ENCODE assay signal across 1 cellular context in the genomic region with DNA sequence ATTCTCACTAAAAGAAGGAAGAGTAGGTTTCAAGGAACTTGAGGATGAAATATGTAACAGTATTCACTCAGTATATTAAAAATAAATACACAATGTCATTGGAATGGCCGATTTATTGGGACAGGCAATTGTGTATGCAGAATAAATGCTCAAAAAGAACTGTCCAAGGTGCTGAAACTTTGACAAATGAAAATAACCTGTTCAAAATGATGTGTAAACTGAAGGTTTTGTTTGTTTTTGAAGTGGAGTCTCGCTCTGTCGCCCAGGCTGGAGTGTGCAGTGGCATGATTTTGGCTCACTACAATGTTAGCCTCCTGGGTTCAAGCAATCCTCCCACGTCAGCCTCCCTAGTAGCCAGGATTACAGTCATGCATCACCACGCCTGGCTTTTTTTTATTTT.
TF ChIP-seq lines count a peak whose summit lies in the region.

No MANE protein-coding gene starts in this region.

TF ChIP-seq in HepG2, 621 proteins besides CTCF, POLR2A, EP300 and RAD21 (continued from another document and continues in another):
- TF ChIP-seq, protein P1, sequence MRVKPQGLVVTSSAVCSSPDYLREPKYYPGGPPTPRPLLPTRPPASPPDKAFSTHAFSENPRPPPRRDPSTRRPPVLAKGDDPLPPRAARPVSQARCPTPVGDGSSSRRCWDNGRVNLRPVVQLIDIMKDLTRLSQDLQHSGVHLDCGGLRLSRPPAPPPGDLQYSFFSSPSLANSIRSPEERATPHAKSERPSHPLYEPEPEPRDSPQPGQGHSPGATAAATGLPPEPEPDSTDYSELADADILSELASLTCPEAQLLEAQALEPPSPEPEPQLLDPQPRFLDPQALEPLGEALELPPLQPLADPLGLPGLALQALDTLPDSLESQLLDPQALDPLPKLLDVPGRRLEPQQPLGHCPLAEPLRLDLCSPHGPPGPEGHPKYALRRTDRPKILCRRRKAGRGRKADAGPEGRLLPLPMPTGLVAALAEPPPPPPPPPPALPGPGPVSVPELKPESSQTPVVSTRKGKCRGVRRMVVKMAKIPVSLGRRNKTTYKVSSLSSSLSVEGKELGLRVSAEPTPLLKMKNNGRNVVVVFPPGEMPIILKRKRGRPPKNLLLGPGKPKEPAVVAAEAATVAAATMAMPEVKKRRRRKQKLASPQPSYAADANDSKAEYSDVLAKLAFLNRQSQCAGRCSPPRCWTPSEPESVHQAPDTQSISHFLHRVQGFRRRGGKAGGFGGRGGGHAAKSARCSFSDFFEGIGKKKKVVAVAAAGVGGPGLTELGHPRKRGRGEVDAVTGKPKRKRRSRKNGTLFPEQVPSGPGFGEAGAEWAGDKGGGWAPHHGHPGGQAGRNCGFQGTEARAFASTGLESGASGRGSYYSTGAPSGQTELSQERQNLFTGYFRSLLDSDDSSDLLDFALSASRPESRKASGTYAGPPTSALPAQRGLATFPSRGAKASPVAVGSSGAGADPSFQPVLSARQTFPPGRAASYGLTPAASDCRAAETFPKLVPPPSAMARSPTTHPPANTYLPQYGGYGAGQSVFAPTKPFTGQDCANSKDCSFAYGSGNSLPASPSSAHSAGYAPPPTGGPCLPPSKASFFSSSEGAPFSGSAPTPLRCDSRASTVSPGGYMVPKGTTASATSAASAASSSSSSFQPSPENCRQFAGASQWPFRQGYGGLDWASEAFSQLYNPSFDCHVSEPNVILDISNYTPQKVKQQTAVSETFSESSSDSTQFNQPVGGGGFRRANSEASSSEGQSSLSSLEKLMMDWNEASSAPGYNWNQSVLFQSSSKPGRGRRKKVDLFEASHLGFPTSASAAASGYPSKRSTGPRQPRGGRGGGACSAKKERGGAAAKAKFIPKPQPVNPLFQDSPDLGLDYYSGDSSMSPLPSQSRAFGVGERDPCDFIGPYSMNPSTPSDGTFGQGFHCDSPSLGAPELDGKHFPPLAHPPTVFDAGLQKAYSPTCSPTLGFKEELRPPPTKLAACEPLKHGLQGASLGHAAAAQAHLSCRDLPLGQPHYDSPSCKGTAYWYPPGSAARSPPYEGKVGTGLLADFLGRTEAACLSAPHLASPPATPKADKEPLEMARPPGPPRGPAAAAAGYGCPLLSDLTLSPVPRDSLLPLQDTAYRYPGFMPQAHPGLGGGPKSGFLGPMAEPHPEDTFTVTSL (CRISPR knock-in tag; IDR thresholded peaks at IDR 0.05; ENCODE audit: borderline replicate concordance), result no peak
- TF ChIP-seq, protein P2, sequence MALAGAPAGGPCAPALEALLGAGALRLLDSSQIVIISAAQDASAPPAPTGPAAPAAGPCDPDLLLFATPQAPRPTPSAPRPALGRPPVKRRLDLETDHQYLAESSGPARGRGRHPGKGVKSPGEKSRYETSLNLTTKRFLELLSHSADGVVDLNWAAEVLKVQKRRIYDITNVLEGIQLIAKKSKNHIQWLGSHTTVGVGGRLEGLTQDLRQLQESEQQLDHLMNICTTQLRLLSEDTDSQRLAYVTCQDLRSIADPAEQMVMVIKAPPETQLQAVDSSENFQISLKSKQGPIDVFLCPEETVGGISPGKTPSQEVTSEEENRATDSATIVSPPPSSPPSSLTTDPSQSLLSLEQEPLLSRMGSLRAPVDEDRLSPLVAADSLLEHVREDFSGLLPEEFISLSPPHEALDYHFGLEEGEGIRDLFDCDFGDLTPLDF (CRISPR knock-in tag; IDR thresholded peaks at IDR 0.05), result 0 out of 2 replicates have a peak, but pooled peaks have one; percentile 26
- TF ChIP-seq ZNF253 (CRISPR knock-in tag; IDR thresholded peaks at IDR 0.05; ENCODE audit: borderline replicate concordance), result no peak
- TF ChIP-seq SP4 (CRISPR knock-in tag; IDR thresholded peaks at IDR 0.05), result no peak
- peak; percentile 52 to 94 for TF ChIP-seq REST (IDR thresholded peaks at IDR 0.05; ENCODE audit: borderline replicate concordance in 1 of 2, low read depth in 1 of 2, low read length in 2 of 2)
- no peak for TF ChIP-seq ZHX2 (IDR thresholded peaks at IDR 0.05; ENCODE audit: low read depth)
- TF ChIP-seq ZHX2 (CRISPR knock-in tag; IDR thresholded peaks at IDR 0.05; ENCODE audit: borderline replicate concordance), result 0 out of 2 replicates have a peak, but pooled peaks have one; percentile 49
- TF ChIP-seq KLF9 (CRISPR knock-in tag; IDR thresholded peaks at IDR 0.05; ENCODE audit: low read depth), result no peak
- TF ChIP-seq ADNP (CRISPR knock-in tag; IDR thresholded peaks at IDR 0.05), result no peak
- TF ChIP-seq, protein P3, sequence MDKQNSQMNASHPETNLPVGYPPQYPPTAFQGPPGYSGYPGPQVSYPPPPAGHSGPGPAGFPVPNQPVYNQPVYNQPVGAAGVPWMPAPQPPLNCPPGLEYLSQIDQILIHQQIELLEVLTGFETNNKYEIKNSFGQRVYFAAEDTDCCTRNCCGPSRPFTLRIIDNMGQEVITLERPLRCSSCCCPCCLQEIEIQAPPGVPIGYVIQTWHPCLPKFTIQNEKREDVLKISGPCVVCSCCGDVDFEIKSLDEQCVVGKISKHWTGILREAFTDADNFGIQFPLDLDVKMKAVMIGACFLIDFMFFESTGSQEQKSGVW (CRISPR knock-in tag; IDR thresholded peaks at IDR 0.05; ENCODE audit: borderline replicate concordance), result no peak
- TF ChIP-seq, protein P4, sequence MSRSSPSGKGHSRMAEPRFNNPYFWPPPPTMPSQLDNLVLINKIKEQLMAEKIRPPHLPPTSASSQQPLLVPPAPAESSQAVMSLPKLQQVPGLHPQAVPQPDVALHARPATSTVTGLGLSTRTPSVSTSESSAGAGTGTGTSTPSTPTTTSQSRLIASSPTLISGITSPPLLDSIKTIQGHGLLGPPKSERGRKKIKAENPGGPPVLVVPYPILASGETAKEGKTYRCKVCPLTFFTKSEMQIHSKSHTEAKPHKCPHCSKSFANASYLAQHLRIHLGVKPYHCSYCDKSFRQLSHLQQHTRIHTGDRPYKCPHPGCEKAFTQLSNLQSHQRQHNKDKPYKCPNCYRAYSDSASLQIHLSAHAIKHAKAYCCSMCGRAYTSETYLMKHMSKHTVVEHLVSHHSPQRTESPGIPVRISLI (CRISPR knock-in tag; IDR thresholded peaks at IDR 0.05; ENCODE audit: borderline replicate concordance), result no peak
- TF ChIP-seq SMYD3 (CRISPR knock-in tag; IDR thresholded peaks at IDR 0.05), result no peak
- no peak for TF ChIP-seq PREB (CRISPR knock-in tag; IDR thresholded peaks at IDR 0.05)
- TF ChIP-seq NR2C2 (CRISPR knock-in tag; IDR thresholded peaks at IDR 0.05; ENCODE audit: borderline replicate concordance), result no peak
- TF ChIP-seq ZNF235 (CRISPR knock-in tag; IDR thresholded peaks at IDR 0.05; ENCODE audit: borderline replicate concordance), result no peak
- no peak for TF ChIP-seq JUNB (CRISPR knock-in tag; IDR thresholded peaks at IDR 0.05; ENCODE audit: borderline replicate concordance)
- TF ChIP-seq, protein P5, sequence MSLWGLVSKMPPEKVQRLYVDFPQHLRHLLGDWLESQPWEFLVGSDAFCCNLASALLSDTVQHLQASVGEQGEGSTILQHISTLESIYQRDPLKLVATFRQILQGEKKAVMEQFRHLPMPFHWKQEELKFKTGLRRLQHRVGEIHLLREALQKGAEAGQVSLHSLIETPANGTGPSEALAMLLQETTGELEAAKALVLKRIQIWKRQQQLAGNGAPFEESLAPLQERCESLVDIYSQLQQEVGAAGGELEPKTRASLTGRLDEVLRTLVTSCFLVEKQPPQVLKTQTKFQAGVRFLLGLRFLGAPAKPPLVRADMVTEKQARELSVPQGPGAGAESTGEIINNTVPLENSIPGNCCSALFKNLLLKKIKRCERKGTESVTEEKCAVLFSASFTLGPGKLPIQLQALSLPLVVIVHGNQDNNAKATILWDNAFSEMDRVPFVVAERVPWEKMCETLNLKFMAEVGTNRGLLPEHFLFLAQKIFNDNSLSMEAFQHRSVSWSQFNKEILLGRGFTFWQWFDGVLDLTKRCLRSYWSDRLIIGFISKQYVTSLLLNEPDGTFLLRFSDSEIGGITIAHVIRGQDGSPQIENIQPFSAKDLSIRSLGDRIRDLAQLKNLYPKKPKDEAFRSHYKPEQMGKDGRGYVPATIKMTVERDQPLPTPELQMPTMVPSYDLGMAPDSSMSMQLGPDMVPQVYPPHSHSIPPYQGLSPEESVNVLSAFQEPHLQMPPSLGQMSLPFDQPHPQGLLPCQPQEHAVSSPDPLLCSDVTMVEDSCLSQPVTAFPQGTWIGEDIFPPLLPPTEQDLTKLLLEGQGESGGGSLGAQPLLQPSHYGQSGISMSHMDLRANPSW (CRISPR knock-in tag; IDR thresholded peaks at IDR 0.05; ENCODE audit: borderline replicate concordance), result no peak
- TF ChIP-seq MIER2 (CRISPR knock-in tag; IDR thresholded peaks at IDR 0.05), result peak; percentile 94
- no peak for TF ChIP-seq EZH2 (conservative IDR thresholded peaks at IDR 0.05; ENCODE audit: low read depth, low read length)
- no peak for TF ChIP-seq ZNF282 (IDR thresholded peaks at IDR 0.05; ENCODE audit: partially characterized antibody)
- no peak for TF ChIP-seq ZNF432 (CRISPR knock-in tag; IDR thresholded peaks at IDR 0.05; ENCODE audit: borderline replicate concordance)
- 0 out of 2 replicates have a peak, but pooled peaks have one; percentile 57 for TF ChIP-seq ZNF503 (CRISPR knock-in tag; IDR thresholded peaks at IDR 0.05)
- TF ChIP-seq ERF (CRISPR knock-in tag; IDR thresholded peaks at IDR 0.05), result no peak
